25 cellular contexts compared by ENCODE assay signal in the genomic region with DNA sequence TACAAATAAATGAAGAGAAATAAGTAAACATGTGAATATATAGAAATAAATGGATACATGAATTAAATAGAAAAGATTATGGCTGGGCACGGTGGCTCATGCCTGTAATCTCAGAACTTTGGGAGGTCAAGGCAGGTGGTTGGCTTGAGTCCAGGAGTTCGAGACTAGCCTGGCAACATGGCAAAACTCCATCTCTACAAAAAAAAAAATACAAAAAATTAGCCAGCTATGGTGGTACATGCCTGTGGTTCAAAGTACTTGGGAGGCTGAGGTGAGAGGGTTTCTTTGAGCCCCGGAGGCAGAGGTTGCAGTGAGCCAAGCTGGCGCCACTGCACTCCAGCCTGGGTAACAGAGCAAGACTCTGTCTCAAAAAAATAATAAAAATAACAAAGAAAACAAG. TPM values are rescaled to one million over a fixed set of nuclear protein-coding genes. Genes with fewer than 3 reads are reported as not detected.
DNase-seq lines count a peak whose midpoint lies in the region; TF ChIP-seq lines count a peak whose summit lies in the region.
"Had no signal": no experiment of that assay in that cellular context is flagged by ENCODE, and none has a peak within 500 bp of the region (broad histone marks: within the 10 kb centered on the region; RNA-seq: fewer than 3 reads in every experiment).

No MANE protein-coding gene starts in this region.

- H4K91ac ChIP-seq in H9 (ENCODE audit: insufficient read length, low read depth, low read length), result no peak overlapping the region

- H2BK120ac ChIP-seq in H9 (ENCODE audit: low read depth, low read length, poor library complexity, severe bottlenecking), result no peak overlapping the region

- no peaks in the 10 kb centered on the region for H3K27me3 ChIP-seq in H9 (ENCODE audit: insufficient read depth, low read length)
- no peaks in the 10 kb centered on the region for H3K27me3 ChIP-seq in neutrophil
- H3K27me3 ChIP-seq: BLaER1 had no signal

- H3K27me3 Mint-ChIP-seq in H9 (ENCODE audit: low read depth), result no peaks in the 10 kb centered on the region; the same call in 1 of the 2 replicates

- H3K14ac ChIP-seq in H9 (ENCODE audit: insufficient read depth, low read length), result no peak overlapping the region

- no peak overlapping the region for H3K27ac ChIP-seq in H9 (ENCODE audit: insufficient read length, low read depth, low read length)
- peak overlapping the region; percentile 64 for H3K27ac ChIP-seq in neutrophil
- H3K27ac ChIP-seq: BLaER1 had no signal

- no peaks in the 10 kb centered on the region for H4K20me1 ChIP-seq in H9 (ENCODE audit: control insufficient read depth, insufficient read depth, insufficient read length)
- H4K20me1 ChIP-seq: BLaER1 had no signal

- H3K18ac ChIP-seq in H9 (ENCODE audit: insufficient read length, low read depth, low read length), result no peak overlapping the region

- H3K23ac ChIP-seq in H9 (ENCODE audit: insufficient read length, low read depth, low read length), result no peak overlapping the region

- H3K4me1 ChIP-seq in H9 (ENCODE audit: insufficient read depth, low read length) (peaks cover 4% of the 10 kb centered on the region), neutrophil (ENCODE audit: control insufficient read depth in 1 of 2, insufficient read depth in 1 of 2, low read depth in 1 of 2, low read length in 1 of 2) (peaks cover 36 to 39% of the 10 kb centered on the region in 2 experiments)
- H3K4me1 ChIP-seq: BE2C, BLaER1 had no signal

- no peak overlapping the region for H3K4me3 Mint-ChIP-seq in H9
- H3K4me3 Mint-ChIP-seq: CD14-positive monocyte; CD4-positive, alpha-beta memory T cell; CD4-positive, CD25-positive, alpha-beta regulatory T cell; CD8-positive, alpha-beta memory T cell had no signal

- H2BK5ac ChIP-seq in H9 (ENCODE audit: insufficient read length, low read length), result no peak overlapping the region

- peaks cover 35 to 40% of the 10 kb centered on the region in 2 experiments for H3K4me1 Mint-ChIP-seq in H9

- no peak overlapping the region for H4K5ac ChIP-seq in H9 (ENCODE audit: insufficient read length, low read depth, low read length)

- H4K8ac ChIP-seq in H9 (replicated peaks; ENCODE audit: insufficient read length, low read depth, low read length), result no peak overlapping the region

- H2AFZ ChIP-seq in H9 (ENCODE audit: low read length), result no peak overlapping the region

- H3K4me3 ChIP-seq in neutrophil (ENCODE audit: low read depth in 1 of 2, low read length in 1 of 2), result no peak overlapping the region
- H3K4me3 ChIP-seq: BLaER1, GM12878 had no signal

- H3K9me3 ChIP-seq in H9 (ENCODE audit: control insufficient read depth, low read depth, low read length) (no peaks in the 10 kb centered on the region), neutrophil (no peaks in the 10 kb centered on the region)
- H3K9me3 ChIP-seq: BE2C, BLaER1 had no signal

- H2BK15ac ChIP-seq in H9 (ENCODE audit: low read depth, low read length), result no peak overlapping the region

- H2BK12ac ChIP-seq in H9 (ENCODE audit: insufficient read length, low read depth, low read length), result no peak overlapping the region

- H3K79me2 ChIP-seq in H9 (ENCODE audit: insufficient read depth, low read length), result no peaks in the 10 kb centered on the region

- no peak overlapping the region for H3K4me2 ChIP-seq in H9 (ENCODE audit: insufficient read depth, insufficient read length, low read length)
- H3K4me2 ChIP-seq: BLaER1 had no signal

- peak overlapping the region in 2 of 3 experiments; percentile 34 to 35; a peak in 1 of 7 replicates for H3K27ac Mint-ChIP-seq in H9
- H3K27ac Mint-ChIP-seq: CD4-positive, alpha-beta memory T cell; CD4-positive, CD25-positive, alpha-beta regulatory T cell had no signal

- H2BK20ac ChIP-seq in H9 (ENCODE audit: low read depth, low read length, poor library complexity, severe bottlenecking), result no peak overlapping the region

- DNase-seq in H9 (no peak), M059J (ENCODE audit: low read depth) (peak; percentile 66), NCI-H510A treated with DMSO at 0.1 percent for 48 hours (lab: John Stamatoyannopoulos, UW) (no peak)
- no peak for DNase-seq in stimulated activated CD4-positive, alpha-beta T cell treated with anti-CD3 and anti-CD28 coated beads, Interleukin-15, amount 100 ng/mL, for 24 hours
- DNase-seq: 8988T; ACHN; BE2C; C1 segment of cervical spinal cord; CD4-positive, alpha-beta memory T cell; CD4-positive, CD25-positive, alpha-beta regulatory T cell; CD8-positive, alpha-beta memory T cell; COR-L47; DMS 273 treated with DMSO at 0.1 percent for 48 hours; DMS53; DMS79; DND-41; EL; GDM1 had no signal

- H3K9me3 Mint-ChIP-seq in H9, result peaks cover 0 to 2% of the 10 kb centered on the region in 2 experiments; a peak in 1 of 5 replicates
- H3K9me3 Mint-ChIP-seq: CD4-positive, alpha-beta memory T cell; CD4-positive, CD25-positive, alpha-beta regulatory T cell; CD8-positive, alpha-beta memory T cell had no signal

- no CpG with 5 or more reads among the region's 4 CpGs for WGBS in H9 (ENCODE audit: extremely low coverage, insufficient read length, low lambda C conversion rate)

- TF ChIP-seq CTCF in H9 (conservative IDR thresholded peaks at IDR 0.05) (no peak), neutrophil (IDR thresholded peaks at IDR 0.05) (no peak)

- no peak overlapping the region for H3K9ac ChIP-seq in H9 (ENCODE audit: extremely low read depth, insufficient read length, low read length)
- H3K9ac ChIP-seq: BLaER1 had no signal

- no peak overlapping the region for H3T11ph ChIP-seq in H9 (ENCODE audit: low read length)

- no peaks in the 10 kb centered on the region for H3K79me1 ChIP-seq in H9 (ENCODE audit: insufficient read depth, low read depth, low read length, poor library complexity, severe bottlenecking)

- no peaks in the 10 kb centered on the region for H3K23me2 ChIP-seq in H9 (ENCODE audit: insufficient read length, low read depth, low read length, poor library complexity, severe bottlenecking)

- H3K36me3 ChIP-seq in neutrophil, result no peaks in the 10 kb centered on the region
- H3K36me3 ChIP-seq: BE2C, BLaER1 had no signal

- H3K4ac ChIP-seq in H9 (ENCODE audit: low read depth, low read length), result no peak overlapping the region

- H3K56ac ChIP-seq in H9 (ENCODE audit: insufficient read length, low read depth, low read length), result no peak overlapping the region

- no peaks in the 10 kb centered on the region; a peak in 1 of 7 replicates for H3K36me3 Mint-ChIP-seq in H9 (ENCODE audit: insufficient read depth in 1 of 3, low read depth in 3 of 3)
- H3K36me3 Mint-ChIP-seq: CD14-positive monocyte; CD4-positive, alpha-beta memory T cell; CD4-positive, CD25-positive, alpha-beta regulatory T cell; CD8-positive, alpha-beta memory T cell had no signal

- no peak overlapping the region for H2AK5ac ChIP-seq in H9 (ENCODE audit: insufficient read length, low read length)

RNA-seq across cellular contexts. Expression of a gene that starts 5.1 kb away (rescaled TPM):
- total RNA-seq in H9 (2021), result not detected in 2 replicates
- 38.9 and 40.5 TPM in 2 replicates for total RNA-seq in M059J (2014; rRNA removed; shearing (Covaris generic))
- total RNA-seq: Daoy, G401, GM12878 had no signal

RNA-seq across cellular contexts. Expression of a gene that starts 36.3 kb away (rescaled TPM):
- total RNA-seq in H9 (2021), result not detected in 2 replicates
- 0.99 and 2.7 TPM in 2 replicates for total RNA-seq in M059J (2014; rRNA removed; shearing (Covaris generic))
- total RNA-seq: A673; CD4-positive, alpha-beta memory T cell; CD4-positive, CD25-positive, alpha-beta regulatory T cell; CD8-positive, alpha-beta memory T cell; G401; GM12878 had no signal

RNA-seq across cellular contexts. Expression of a gene that starts 36.8 kb away (rescaled TPM):
- total RNA-seq in H9 (2021), result not detected in 2 replicates
- 5.3 and 5.5 TPM in 2 replicates for total RNA-seq in M059J (2014; rRNA removed; shearing (Covaris generic))
- total RNA-seq: A673; CD4-positive, CD25-positive, alpha-beta regulatory T cell had no signal

RNA-seq across cellular contexts. Expression of a gene that starts 43.7 kb away (rescaled TPM):
- total RNA-seq in H9 (2021), result not detected in 2 replicates
- 0.37 and 1.2 TPM in 2 replicates for total RNA-seq in M059J (2014; rRNA removed; shearing (Covaris generic))
- total RNA-seq: A673; CD4-positive, alpha-beta memory T cell; CD4-positive, CD25-positive, alpha-beta regulatory T cell; CD8-positive, alpha-beta memory T cell; G401; GM12878 had no signal

Comparison
In these comparisons a context has a peak if more than half of its experiments do, and no peak if none do; other contexts are left out.
1. RNA of a gene that starts 5.1 kb away (total RNA-seq): 38.9 to 40.5 TPM in M059J; not detected in H9; every median in the first group is over 10 times any median in the second.